Comparison of ENCODE assay signal across 10 cellular contexts in genomic region chr11:117198613-117199012, GRCh38. TPM values are rescaled to one million over a fixed set of nuclear protein-coding genes. Genes with fewer than 3 reads are reported as not detected.
DNase-seq lines count a peak whose midpoint lies in the region; ATAC-seq and TF ChIP-seq lines count a peak whose summit lies in the region.
"Had no signal": no experiment of that assay in that cellular context is flagged by ENCODE, and none has a peak within 500 bp of the region (broad histone marks: within the 10 kb centered on the region; RNA-seq: fewer than 3 reads in every experiment).

No MANE protein-coding gene starts in this region.

- intact Hi-C loops in Caco-2 (cut with micrococcal nuclease; ENCODE audit: unreplicated experiment) (loop anchor here (1.0 to 2.0 kb wide), 2 partner anchors 20 to 28 kb away; partner anchors contain the start of gene SIDT2), sciatic nerve (cut with DNase I) (no loop called here)
- intact Hi-C loops in activated CD4-positive, alpha-beta T cell treated with anti-CD3 and anti-CD28 coated beads, Interleukin-2, amount 10 ng/mL, durations not matched to agents 24 days and 14 days (cut with micrococcal nuclease), result no loop called here

- DNase-seq in Caco-2, result no peak
- DNase-seq in brain microvascular endothelial cell, result no peak
- no peak for DNase-seq in sciatic nerve (ENCODE audit: low spot score)
- DNase-seq in stimulated activated naive CD8-positive, alpha-beta T cell treated with anti-CD3 and anti-CD28 coated beads, Interleukin-15, Interleukin-2, amounts not matched to agents 100 U/mL and 50 U/mL, for 24 hours, result no peak
- no peak for DNase-seq in activated CD4-positive, alpha-beta T cell treated with anti-CD3 and anti-CD28 coated beads, Interleukin-2, amount 10 ng/mL, durations not matched to agents 24 days and 14 days
- DNase-seq: MM.1S; stimulated activated naive CD4-positive, alpha-beta T cell had no signal

- no TSS peak for BruUV-seq in Caco-2 (replicated peaks; lab: Mats Ljungman, UMichigan)

- H3K4me3 Mint-ChIP-seq in Caco-2 (ENCODE audit: unreplicated experiment), result peak overlapping the region; percentile 72
- no peak overlapping the region for H3K4me3 Mint-ChIP-seq in activated CD4-positive, alpha-beta T cell treated with anti-CD3 and anti-CD28 coated beads, Interleukin-2, amount 10 ng/mL, durations not matched to agents 24 days and 14 days

- no peaks in the 10 kb centered on the region for H3K9me3 ChIP-seq in Caco-2
- no peaks in the 10 kb centered on the region for H3K9me3 ChIP-seq in iPS-15b (ENCODE audit: control insufficient read depth, insufficient read depth, low read length)

- H3K4me3 ChIP-seq in Caco-2 (ENCODE audit: low read depth, low read length) (peak overlapping the region; percentile 20), brain microvascular endothelial cell (ENCODE audit: low read depth, low read length) (peak overlapping the region; percentile 69), iPS-15b (ENCODE audit: low read depth, low read length) (peak overlapping the region; percentile 54)

- peaks cover 37% of the 10 kb centered on the region for H3K36me3 Mint-ChIP-seq in Caco-2 (ENCODE audit: insufficient read depth, unreplicated experiment)
- H3K36me3 Mint-ChIP-seq in activated CD4-positive, alpha-beta T cell treated with anti-CD3 and anti-CD28 coated beads, Interleukin-2, amount 10 ng/mL, durations not matched to agents 24 days and 14 days (ENCODE audit: low read depth), result peaks cover 4% of the 10 kb centered on the region

- CTCF ChIA-PET in Caco-2 (lab: Charles Lee), result interaction anchor here (1.0 kb wide), 1 partner anchor 28 kb away, joined by 3 read pairs; no protein-coding TSS in a partner anchor

- no peak for TF ChIP-seq CTCF in Caco-2 (IDR thresholded peaks at IDR 0.05; ENCODE audit: insufficient read depth in 1 of 2, low read depth in 1 of 2, low read length in 1 of 2, severe bottlenecking in 1 of 2, unreplicated experiment in 1 of 2)
- TF ChIP-seq CTCF in brain microvascular endothelial cell (IDR thresholded peaks at IDR 0.05; ENCODE audit: low read depth, low read length, missing control alignments), result no peak

- H3K27ac ChIP-seq in brain microvascular endothelial cell, result peak overlapping the region; percentile 88

- no peaks in the 10 kb centered on the region for H3K36me3 ChIP-seq in Caco-2 (ENCODE audit: control insufficient read depth, insufficient read depth, low read length)
- H3K36me3 ChIP-seq in brain microvascular endothelial cell (replicated peaks), result peaks cover 32% of the 10 kb centered on the region
- H3K36me3 ChIP-seq in iPS-15b (ENCODE audit: control insufficient read depth, insufficient read depth, low read length), result peaks cover 15% of the 10 kb centered on the region

- ATAC-seq in sciatic nerve, result peak; percentile 0
- no peak for ATAC-seq in GM21447 (IDR thresholded peaks at IDR 0.05; ENCODE audit: unreplicated experiment)
- ATAC-seq in HG03039 (IDR thresholded peaks at IDR 0.05; ENCODE audit: unreplicated experiment), result no peak
- ATAC-seq in stimulated activated naive CD8-positive, alpha-beta T cell treated with anti-CD3 and anti-CD28 coated beads, Interleukin-15, Interleukin-2, amounts not matched to agents 100 U/mL and 50 U/mL, for 24 hours, result no peak

- H3K27me3 ChIP-seq in Caco-2 (replicated peaks; ENCODE audit: control insufficient read depth, insufficient read depth, low read length) (no peaks in the 10 kb centered on the region), brain microvascular endothelial cell (replicated peaks) (no peaks in the 10 kb centered on the region), iPS-15b (ENCODE audit: control insufficient read depth, insufficient read depth, low read length) (no peaks in the 10 kb centered on the region)

- H3K27me3 Mint-ChIP-seq in Caco-2 (ENCODE audit: insufficient read depth, unreplicated experiment), result no peaks in the 10 kb centered on the region
- H3K27me3 Mint-ChIP-seq in activated CD4-positive, alpha-beta T cell treated with anti-CD3 and anti-CD28 coated beads, Interleukin-2, amount 10 ng/mL, durations not matched to agents 24 days and 14 days, result no peaks in the 10 kb centered on the region

- H3K27ac Mint-ChIP-seq in Caco-2 (ENCODE audit: unreplicated experiment), result peak overlapping the region; percentile 86
- H3K27ac Mint-ChIP-seq in activated CD4-positive, alpha-beta T cell treated with anti-CD3 and anti-CD28 coated beads, Interleukin-2, amount 10 ng/mL, durations not matched to agents 24 days and 14 days, result no peak overlapping the region

- H3K4me1 ChIP-seq in Caco-2, result peaks cover 37% of the 10 kb centered on the region
- H3K4me1 ChIP-seq in iPS-15b (ENCODE audit: control insufficient read depth, insufficient read depth, low read length), result peaks cover 18% of the 10 kb centered on the region

- H3K9me3 Mint-ChIP-seq in Caco-2 (ENCODE audit: unreplicated experiment), result no peaks in the 10 kb centered on the region
- H3K9me3 Mint-ChIP-seq in activated CD4-positive, alpha-beta T cell treated with anti-CD3 and anti-CD28 coated beads, Interleukin-2, amount 10 ng/mL, durations not matched to agents 24 days and 14 days, result no peaks in the 10 kb centered on the region

- H3K4me1 Mint-ChIP-seq in Caco-2 (ENCODE audit: low read depth, unreplicated experiment), result peaks cover 34% of the 10 kb centered on the region
- peaks cover 3% of the 10 kb centered on the region for H3K4me1 Mint-ChIP-seq in activated CD4-positive, alpha-beta T cell treated with anti-CD3 and anti-CD28 coated beads, Interleukin-2, amount 10 ng/mL, durations not matched to agents 24 days and 14 days

- in situ Hi-C loops in brain microvascular endothelial cell (cut with HindIII; ENCODE audit: low pct_ligation_motif_present, low sequenced_read_pairs), result no loop called here

- POLR2A ChIA-PET in Caco-2 (lab: Charles Lee), result interaction anchor here (1.6 kb wide), 1 partner anchor 20 kb away, joined by 6 read pairs; the partner anchor contains the start of gene SIDT2

- H3K9ac ChIP-seq in iPS-15b (ENCODE audit: low read depth, low read length), result peak overlapping the region; percentile 38

RNA-seq across cellular contexts. Expression of gene TAGLN, which starts 0.6 kb away (rescaled TPM):
- 303 and 588 TPM in 2 replicates for total RNA-seq in Caco-2 (2022)
- 1,988 TPM for total RNA-seq in sciatic nerve
- 2.7 and 3.8 TPM in 2 replicates for total RNA-seq in activated CD4-positive, alpha-beta T cell treated with anti-CD3 and anti-CD28 coated beads, Interleukin-2, amount 10 ng/mL, durations not matched to agents 24 days and 14 days

RNA-seq across cellular contexts. Expression of gene SIDT2, which starts 20.1 kb away (rescaled TPM):
- total RNA-seq in Caco-2 (2022) (57.2 and 61.7 TPM in 2 replicates), sciatic nerve (94.4 TPM)
- 23.9 and 29.1 TPM in 2 replicates for total RNA-seq in activated CD4-positive, alpha-beta T cell treated with anti-CD3 and anti-CD28 coated beads, Interleukin-2, amount 10 ng/mL, durations not matched to agents 24 days and 14 days

RNA-seq across cellular contexts. Expression of gene PCSK7, which starts 33.3 kb away (rescaled TPM):
- 120 and 132 TPM in 2 replicates for total RNA-seq in Caco-2 (2022)
- 68.7 TPM for total RNA-seq in sciatic nerve
- total RNA-seq in activated CD4-positive, alpha-beta T cell treated with anti-CD3 and anti-CD28 coated beads, Interleukin-2, amount 10 ng/mL, durations not matched to agents 24 days and 14 days, result 160 and 165 TPM in 2 replicates

RNA-seq across cellular contexts. Expression of gene RNF214, which starts 33.9 kb away (rescaled TPM):
- 51.2 and 55.8 TPM in 2 replicates for total RNA-seq in Caco-2 (2022)
- total RNA-seq in sciatic nerve, result 36.8 TPM
- 22.0 and 23.2 TPM in 2 replicates for total RNA-seq in activated CD4-positive, alpha-beta T cell treated with anti-CD3 and anti-CD28 coated beads, Interleukin-2, amount 10 ng/mL, durations not matched to agents 24 days and 14 days

RNA-seq across cellular contexts. Expression of gene PAFAH1B2, which starts 54.5 kb away (rescaled TPM):
- total RNA-seq in Caco-2 (2022), result 167 and 168 TPM in 2 replicates
- total RNA-seq in sciatic nerve, result 104 TPM
- 79.8 and 81.0 TPM in 2 replicates for total RNA-seq in activated CD4-positive, alpha-beta T cell treated with anti-CD3 and anti-CD28 coated beads, Interleukin-2, amount 10 ng/mL, durations not matched to agents 24 days and 14 days

Comparison
In these comparisons a context has a peak if more than half of its experiments do, and no peak if none do; other contexts are left out.
1. RNA of gene TAGLN, which starts 0.6 kb away (total RNA-seq): 1,988 TPM in sciatic nerve (single experiment) and 303 to 588 TPM in Caco-2; 2.7 to 3.8 TPM in activated CD4-positive, alpha-beta T cell treated with anti-CD3 and anti-CD28 coated beads, Interleukin-2, amount 10 ng/mL, durations not matched to agents 24 days and 14 days; every median in the first group is over 10 times any median in the second.
2. Peak in every context shown above with its lines, with median percentiles within 50 percentile points of each other: H3K4me3 ChIP-seq.